ENCODE assay signal across 1 cellular context in the genomic region with DNA sequence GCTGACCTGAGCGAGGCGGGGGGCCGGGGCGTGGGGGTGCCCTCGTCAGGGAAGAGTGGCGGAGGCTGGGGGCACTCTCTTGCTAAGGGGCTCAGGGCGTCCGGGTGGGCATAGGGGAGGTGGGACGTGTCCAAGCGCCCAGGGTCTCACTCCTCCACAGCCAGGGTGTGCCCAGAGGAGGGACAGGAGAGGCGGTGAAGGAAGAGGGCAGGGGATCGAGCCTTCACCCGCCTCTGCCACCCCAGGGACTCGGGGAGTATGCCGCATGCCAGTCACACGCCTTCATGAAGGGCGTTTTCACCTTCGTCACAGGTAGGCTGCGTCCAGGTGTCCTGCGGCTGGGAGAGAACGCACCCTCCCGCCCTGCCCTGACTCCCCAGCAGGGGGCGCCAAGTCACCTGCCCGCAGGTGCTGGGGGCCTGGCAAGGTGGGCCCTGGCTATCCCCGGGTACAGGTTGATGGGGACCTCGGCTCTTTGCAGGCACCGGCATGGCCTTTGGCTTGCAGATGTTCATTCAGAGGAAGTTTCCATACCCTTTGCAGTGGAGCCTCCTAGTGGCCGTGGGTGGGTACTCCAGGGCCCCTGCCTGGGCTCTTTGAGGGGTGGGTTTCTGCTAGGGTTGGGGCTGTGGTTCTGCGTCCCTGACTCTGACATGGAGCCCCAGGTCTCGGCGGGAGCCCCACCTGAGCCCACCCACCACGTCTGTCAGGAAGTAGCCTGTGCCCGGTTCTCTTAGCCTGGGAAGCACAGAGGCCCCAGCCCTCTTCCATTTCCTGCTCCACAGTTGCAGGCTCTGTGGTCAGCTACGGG.
TF ChIP-seq lines count a peak whose summit lies in the region.

No MANE protein-coding gene starts in this region.

TF ChIP-seq in HEK293, 187 proteins besides CTCF, POLR2A, EP300 and RAD21 (continued from another document and continues in another):
- TF ChIP-seq ZNF311 (tag by site-specific recombination; IDR thresholded peaks at IDR 0.05; ENCODE audit: borderline replicate concordance) (no peak), BCL11A (tag by site-specific recombination; IDR thresholded peaks at IDR 0.05; ENCODE audit: low read depth) (peak; percentile 40; the same call in 1 of the 2 replicates), ZNF600 (tag by site-specific recombination; IDR thresholded peaks at IDR 0.05) (peak; percentile 78), ZNF777 (tag by site-specific recombination; IDR thresholded peaks at IDR 0.05; ENCODE audit: borderline replicate concordance) (0 out of 2 replicates have a peak, but pooled peaks have one; percentile 51), ZIC2 (tag by site-specific recombination; IDR thresholded peaks at IDR 0.05) (no peak; the same call in 1 of the 2 replicates), ZNF768 (tag by site-specific recombination; IDR thresholded peaks at IDR 0.05) (no peak), TCF7L2 (IDR thresholded peaks at IDR 0.05; ENCODE audit: borderline replicate concordance, low read depth, low read length) (no peak), ZNF626 (tag by site-specific recombination; IDR thresholded peaks at IDR 0.05) (no peak), ZBTB20 (tag by site-specific recombination; IDR thresholded peaks at IDR 0.05) (peak; percentile 57; the same call in 1 of the 2 replicates), ZNF433 (tag by site-specific recombination; IDR thresholded peaks at IDR 0.05; ENCODE audit: low read depth) (no peak), GLI2 (tag by site-specific recombination; IDR thresholded peaks at IDR 0.05; ENCODE audit: borderline replicate concordance, low read depth) (no peak), ZNF530 (tag by site-specific recombination; IDR thresholded peaks at IDR 0.05; ENCODE audit: low read depth) (no peak), ZNF621 (tag by site-specific recombination; IDR thresholded peaks at IDR 0.05) (no peak), ZNF843 (tag by site-specific recombination; IDR thresholded peaks at IDR 0.05) (no peak), ZNF16 (tag by site-specific recombination; IDR thresholded peaks at IDR 0.05; ENCODE audit: low read depth) (no peak), ZNF302 (tag by site-specific recombination; IDR thresholded peaks at IDR 0.05; ENCODE audit: low read depth) (no peak), ZNF654 (tag by site-specific recombination; IDR thresholded peaks at IDR 0.05; ENCODE audit: low read depth) (peak; percentile 31), SCRT2 (tag by site-specific recombination; IDR thresholded peaks at IDR 0.05) (peak; percentile 45), ZNF658 (tag by site-specific recombination; IDR thresholded peaks at IDR 0.05) (no peak), ZNF155 (tag by site-specific recombination; IDR thresholded peaks at IDR 0.05) (no peak), ZNF221 (tag by site-specific recombination; IDR thresholded peaks at IDR 0.05; ENCODE audit: borderline replicate concordance) (no peak), ZNF24 (tag by site-specific recombination; IDR thresholded peaks at IDR 0.05) (no peak), YY2 (tag by site-specific recombination; IDR thresholded peaks at IDR 0.05) (peak; percentile 61; the same call in 1 of the 2 replicates), WT1 (tag by site-specific recombination; IDR thresholded peaks at IDR 0.05) (no peak), FEZF1 (tag by site-specific recombination; IDR thresholded peaks at IDR 0.05) (no peak), ZNF473 (tag by site-specific recombination; IDR thresholded peaks at IDR 0.05) (no peak)
- TF ChIP-seq, protein P1, sequence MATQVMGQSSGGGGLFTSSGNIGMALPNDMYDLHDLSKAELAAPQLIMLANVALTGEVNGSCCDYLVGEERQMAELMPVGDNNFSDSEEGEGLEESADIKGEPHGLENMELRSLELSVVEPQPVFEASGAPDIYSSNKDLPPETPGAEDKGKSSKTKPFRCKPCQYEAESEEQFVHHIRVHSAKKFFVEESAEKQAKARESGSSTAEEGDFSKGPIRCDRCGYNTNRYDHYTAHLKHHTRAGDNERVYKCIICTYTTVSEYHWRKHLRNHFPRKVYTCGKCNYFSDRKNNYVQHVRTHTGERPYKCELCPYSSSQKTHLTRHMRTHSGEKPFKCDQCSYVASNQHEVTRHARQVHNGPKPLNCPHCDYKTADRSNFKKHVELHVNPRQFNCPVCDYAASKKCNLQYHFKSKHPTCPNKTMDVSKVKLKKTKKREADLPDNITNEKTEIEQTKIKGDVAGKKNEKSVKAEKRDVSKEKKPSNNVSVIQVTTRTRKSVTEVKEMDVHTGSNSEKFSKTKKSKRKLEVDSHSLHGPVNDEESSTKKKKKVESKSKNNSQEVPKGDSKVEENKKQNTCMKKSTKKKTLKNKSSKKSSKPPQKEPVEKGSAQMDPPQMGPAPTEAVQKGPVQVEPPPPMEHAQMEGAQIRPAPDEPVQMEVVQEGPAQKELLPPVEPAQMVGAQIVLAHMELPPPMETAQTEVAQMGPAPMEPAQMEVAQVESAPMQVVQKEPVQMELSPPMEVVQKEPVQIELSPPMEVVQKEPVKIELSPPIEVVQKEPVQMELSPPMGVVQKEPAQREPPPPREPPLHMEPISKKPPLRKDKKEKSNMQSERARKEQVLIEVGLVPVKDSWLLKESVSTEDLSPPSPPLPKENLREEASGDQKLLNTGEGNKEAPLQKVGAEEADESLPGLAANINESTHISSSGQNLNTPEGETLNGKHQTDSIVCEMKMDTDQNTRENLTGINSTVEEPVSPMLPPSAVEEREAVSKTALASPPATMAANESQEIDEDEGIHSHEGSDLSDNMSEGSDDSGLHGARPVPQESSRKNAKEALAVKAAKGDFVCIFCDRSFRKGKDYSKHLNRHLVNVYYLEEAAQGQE (tag by site-specific recombination; IDR thresholded peaks at IDR 0.05): no peak
- TF ChIP-seq, protein P2, sequence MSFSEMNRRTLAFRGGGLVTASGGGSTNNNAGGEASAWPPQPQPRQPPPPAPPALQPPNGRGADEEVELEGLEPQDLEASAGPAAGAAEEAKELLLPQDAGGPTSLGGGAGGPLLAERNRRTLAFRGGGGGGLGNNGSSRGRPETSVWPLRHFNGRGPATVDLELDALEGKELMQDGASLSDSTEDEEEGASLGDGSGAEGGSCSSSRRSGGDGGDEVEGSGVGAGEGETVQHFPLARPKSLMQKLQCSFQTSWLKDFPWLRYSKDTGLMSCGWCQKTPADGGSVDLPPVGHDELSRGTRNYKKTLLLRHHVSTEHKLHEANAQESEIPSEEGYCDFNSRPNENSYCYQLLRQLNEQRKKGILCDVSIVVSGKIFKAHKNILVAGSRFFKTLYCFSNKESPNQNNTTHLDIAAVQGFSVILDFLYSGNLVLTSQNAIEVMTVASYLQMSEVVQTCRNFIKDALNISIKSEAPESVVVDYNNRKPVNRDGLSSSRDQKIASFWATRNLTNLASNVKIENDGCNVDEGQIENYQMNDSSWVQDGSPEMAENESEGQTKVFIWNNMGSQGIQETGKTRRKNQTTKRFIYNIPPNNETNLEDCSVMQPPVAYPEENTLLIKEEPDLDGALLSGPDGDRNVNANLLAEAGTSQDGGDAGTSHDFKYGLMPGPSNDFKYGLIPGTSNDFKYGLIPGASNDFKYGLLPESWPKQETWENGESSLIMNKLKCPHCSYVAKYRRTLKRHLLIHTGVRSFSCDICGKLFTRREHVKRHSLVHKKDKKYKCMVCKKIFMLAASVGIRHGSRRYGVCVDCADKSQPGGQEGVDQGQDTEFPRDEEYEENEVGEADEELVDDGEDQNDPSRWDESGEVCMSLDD (tag by site-specific recombination; IDR thresholded peaks at IDR 0.05): peak; percentile 43; the same call in 1 of the 2 replicates
- TF ChIP-seq, protein P3, sequence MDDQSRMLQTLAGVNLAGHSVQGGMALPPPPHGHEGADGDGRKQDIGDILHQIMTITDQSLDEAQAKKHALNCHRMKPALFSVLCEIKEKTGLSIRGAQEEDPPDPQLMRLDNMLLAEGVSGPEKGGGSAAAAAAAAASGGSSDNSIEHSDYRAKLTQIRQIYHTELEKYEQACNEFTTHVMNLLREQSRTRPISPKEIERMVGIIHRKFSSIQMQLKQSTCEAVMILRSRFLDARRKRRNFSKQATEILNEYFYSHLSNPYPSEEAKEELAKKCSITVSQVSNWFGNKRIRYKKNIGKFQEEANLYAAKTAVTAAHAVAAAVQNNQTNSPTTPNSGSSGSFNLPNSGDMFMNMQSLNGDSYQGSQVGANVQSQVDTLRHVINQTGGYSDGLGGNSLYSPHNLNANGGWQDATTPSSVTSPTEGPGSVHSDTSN (CRISPR knock-in tag; IDR thresholded peaks at IDR 0.05): peak; percentile 61; the same call in 1 of the 2 replicates
- TF ChIP-seq, protein P4, sequence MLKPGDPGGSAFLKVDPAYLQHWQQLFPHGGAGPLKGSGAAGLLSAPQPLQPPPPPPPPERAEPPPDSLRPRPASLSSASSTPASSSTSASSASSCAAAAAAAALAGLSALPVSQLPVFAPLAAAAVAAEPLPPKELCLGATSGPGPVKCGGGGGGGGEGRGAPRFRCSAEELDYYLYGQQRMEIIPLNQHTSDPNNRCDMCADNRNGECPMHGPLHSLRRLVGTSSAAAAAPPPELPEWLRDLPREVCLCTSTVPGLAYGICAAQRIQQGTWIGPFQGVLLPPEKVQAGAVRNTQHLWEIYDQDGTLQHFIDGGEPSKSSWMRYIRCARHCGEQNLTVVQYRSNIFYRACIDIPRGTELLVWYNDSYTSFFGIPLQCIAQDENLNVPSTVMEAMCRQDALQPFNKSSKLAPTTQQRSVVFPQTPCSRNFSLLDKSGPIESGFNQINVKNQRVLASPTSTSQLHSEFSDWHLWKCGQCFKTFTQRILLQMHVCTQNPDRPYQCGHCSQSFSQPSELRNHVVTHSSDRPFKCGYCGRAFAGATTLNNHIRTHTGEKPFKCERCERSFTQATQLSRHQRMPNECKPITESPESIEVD (tag by site-specific recombination; IDR thresholded peaks at IDR 0.05): no peak
- TF ChIP-seq, protein P5, sequence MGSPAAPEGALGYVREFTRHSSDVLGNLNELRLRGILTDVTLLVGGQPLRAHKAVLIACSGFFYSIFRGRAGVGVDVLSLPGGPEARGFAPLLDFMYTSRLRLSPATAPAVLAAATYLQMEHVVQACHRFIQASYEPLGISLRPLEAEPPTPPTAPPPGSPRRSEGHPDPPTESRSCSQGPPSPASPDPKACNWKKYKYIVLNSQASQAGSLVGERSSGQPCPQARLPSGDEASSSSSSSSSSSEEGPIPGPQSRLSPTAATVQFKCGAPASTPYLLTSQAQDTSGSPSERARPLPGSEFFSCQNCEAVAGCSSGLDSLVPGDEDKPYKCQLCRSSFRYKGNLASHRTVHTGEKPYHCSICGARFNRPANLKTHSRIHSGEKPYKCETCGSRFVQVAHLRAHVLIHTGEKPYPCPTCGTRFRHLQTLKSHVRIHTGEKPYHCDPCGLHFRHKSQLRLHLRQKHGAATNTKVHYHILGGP (tag by site-specific recombination; IDR thresholded peaks at IDR 0.05): no peak
- TF ChIP-seq, protein P6, sequence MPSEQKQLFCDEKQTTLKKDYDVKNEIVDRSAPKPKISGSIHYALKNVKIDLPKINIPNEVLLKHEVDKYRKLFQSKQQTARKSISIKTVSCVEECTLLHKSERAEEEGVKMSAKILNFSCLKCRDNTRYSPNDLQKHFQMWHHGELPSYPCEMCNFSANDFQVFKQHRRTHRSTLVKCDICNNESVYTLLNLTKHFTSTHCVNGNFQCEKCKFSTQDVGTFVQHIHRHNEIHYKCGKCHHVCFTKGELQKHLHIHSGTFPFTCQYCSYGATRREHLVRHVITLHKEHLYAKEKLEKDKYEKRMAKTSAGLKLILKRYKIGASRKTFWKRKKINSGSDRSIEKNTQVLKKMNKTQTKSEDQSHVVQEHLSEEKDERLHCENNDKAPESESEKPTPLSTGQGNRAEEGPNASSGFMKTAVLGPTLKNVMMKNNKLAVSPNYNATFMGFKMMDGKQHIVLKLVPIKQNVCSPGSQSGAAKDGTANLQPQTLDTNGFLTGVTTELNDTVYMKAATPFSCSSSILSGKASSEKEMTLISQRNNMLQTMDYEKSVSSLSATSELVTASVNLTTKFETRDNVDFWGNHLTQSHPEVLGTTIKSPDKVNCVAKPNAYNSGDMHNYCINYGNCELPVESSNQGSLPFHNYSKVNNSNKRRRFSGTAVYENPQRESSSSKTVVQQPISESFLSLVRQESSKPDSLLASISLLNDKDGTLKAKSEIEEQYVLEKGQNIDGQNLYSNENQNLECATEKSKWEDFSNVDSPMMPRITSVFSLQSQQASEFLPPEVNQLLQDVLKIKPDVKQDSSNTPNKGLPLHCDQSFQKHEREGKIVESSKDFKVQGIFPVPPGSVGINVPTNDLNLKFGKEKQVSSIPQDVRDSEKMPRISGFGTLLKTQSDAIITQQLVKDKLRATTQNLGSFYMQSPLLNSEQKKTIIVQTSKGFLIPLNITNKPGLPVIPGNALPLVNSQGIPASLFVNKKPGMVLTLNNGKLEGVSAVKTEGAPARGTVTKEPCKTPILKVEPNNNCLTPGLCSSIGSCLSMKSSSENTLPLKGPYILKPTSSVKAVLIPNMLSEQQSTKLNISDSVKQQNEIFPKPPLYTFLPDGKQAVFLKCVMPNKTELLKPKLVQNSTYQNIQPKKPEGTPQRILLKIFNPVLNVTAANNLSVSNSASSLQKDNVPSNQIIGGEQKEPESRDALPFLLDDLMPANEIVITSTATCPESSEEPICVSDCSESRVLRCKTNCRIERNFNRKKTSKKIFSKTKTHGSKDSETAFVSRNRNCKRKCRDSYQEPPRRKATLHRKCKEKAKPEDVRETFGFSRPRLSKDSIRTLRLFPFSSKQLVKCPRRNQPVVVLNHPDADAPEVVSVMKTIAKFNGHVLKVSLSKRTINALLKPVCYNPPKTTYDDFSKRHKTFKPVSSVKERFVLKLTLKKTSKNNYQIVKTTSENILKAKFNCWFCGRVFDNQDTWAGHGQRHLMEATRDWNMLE (tag by site-specific recombination; conservative IDR thresholded peaks at IDR 0.05; ENCODE audit: low read depth): no peak
- TF ChIP-seq, protein P7, sequence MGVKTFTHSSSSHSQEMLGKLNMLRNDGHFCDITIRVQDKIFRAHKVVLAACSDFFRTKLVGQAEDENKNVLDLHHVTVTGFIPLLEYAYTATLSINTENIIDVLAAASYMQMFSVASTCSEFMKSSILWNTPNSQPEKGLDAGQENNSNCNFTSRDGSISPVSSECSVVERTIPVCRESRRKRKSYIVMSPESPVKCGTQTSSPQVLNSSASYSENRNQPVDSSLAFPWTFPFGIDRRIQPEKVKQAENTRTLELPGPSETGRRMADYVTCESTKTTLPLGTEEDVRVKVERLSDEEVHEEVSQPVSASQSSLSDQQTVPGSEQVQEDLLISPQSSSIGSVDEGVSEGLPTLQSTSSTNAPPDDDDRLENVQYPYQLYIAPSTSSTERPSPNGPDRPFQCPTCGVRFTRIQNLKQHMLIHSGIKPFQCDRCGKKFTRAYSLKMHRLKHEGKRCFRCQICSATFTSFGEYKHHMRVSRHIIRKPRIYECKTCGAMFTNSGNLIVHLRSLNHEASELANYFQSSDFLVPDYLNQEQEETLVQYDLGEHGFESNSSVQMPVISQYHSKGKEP (tag by site-specific recombination; IDR thresholded peaks at IDR 0.05): no peak
- TF ChIP-seq, protein P8, sequence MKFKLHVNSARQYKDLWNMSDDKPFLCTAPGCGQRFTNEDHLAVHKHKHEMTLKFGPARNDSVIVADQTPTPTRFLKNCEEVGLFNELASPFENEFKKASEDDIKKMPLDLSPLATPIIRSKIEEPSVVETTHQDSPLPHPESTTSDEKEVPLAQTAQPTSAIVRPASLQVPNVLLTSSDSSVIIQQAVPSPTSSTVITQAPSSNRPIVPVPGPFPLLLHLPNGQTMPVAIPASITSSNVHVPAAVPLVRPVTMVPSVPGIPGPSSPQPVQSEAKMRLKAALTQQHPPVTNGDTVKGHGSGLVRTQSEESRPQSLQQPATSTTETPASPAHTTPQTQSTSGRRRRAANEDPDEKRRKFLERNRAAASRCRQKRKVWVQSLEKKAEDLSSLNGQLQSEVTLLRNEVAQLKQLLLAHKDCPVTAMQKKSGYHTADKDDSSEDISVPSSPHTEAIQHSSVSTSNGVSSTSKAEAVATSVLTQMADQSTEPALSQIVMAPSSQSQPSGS (tag by site-specific recombination; IDR thresholded peaks at IDR 0.05; ENCODE audit: low read depth): no peak
